ENCODE assay signal across 8 cellular contexts in the genomic region with DNA sequence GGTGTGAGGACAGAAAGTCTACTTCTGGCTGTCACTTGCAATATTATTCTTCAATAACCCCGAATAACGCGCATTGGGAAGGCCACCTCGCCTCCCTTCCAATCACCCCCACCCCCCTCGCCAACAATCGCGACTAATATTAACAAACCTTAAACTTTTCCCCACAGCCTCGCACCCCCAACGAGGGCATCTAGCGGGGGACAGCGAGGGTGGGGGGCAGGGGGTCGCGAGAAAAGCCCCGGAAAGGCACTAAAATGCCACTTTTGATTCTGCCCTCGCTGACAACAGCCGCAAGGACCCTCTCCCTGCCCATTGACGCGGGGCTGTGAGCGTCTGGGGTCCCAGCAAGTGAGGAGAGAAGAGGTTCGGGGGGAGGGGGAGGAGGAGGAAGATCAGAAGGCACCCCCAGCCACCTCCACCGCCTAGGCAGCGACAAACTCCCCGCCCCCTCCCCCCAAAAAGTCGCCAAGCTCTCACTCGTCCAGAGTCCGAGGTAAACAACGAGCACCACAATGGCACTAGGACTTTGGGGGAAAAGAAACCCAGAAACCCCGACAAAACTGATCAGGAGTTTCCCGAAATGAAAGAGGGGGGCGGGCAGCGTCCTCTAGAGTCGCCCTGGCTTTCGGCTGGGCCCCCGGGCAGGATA. TPM values are rescaled to one million over a fixed set of nuclear protein-coding genes. Genes with fewer than 3 reads are reported as not detected.
DNase-seq lines count a peak whose midpoint lies in the region; ATAC-seq and TF ChIP-seq lines count a peak whose summit lies in the region.

No MANE protein-coding gene starts in this region.

- DNase-seq in OCI-LY7 (ENCODE audit: low spot score) (no peak), NCI-H1694 (lab: John Stamatoyannopoulos, UW) (no peak), G401 (ENCODE audit: low spot score) (no peak)

- H3K4me1 ChIP-seq in OCI-LY7 (ENCODE audit: insufficient read depth, low read length, poor library complexity, severe bottlenecking), result peaks cover 12% of the 10 kb centered on the region
- H3K4me1 ChIP-seq in ectodermal cell (ENCODE audit: control insufficient read depth, insufficient read depth, low read length), result no peaks in the 10 kb centered on the region
- peaks cover 3 to 20% of the 10 kb centered on the region in 2 donors for H3K4me1 ChIP-seq in mucosa of rectum (ENCODE audit: control insufficient read depth in 2 of 2, insufficient read depth in 2 of 2, low read length in 2 of 2)

- H3K36me3 ChIP-seq in OCI-LY7 (ENCODE audit: insufficient read depth, low read length) (no peaks in the 10 kb centered on the region), ectodermal cell (ENCODE audit: control insufficient read depth, insufficient read depth, low read length) (no peaks in the 10 kb centered on the region), mucosa of rectum (ENCODE audit: control insufficient read depth in 2 of 2, insufficient read depth in 2 of 2, low read length in 2 of 2) (no peaks in the 10 kb centered on the region)

- peak overlapping the region; percentile 61 for H2AFZ ChIP-seq in OCI-LY7 (ENCODE audit: low read length)

- TF ChIP-seq CTCF in OCI-LY7 (conservative IDR thresholded peaks at IDR 0.05; ENCODE audit: low read length), result no peak

- ATAC-seq in GM19438 (IDR thresholded peaks at IDR 0.05; ENCODE audit: low read depth, unreplicated experiment) (peak; percentile 3), HG02610 (IDR thresholded peaks at IDR 0.05; ENCODE audit: unreplicated experiment) (no peak), HG03521 (IDR thresholded peaks at IDR 0.05; ENCODE audit: unreplicated experiment) (no peak)

- no TSS peak for BruUV-seq in OCI-LY7 (replicated peaks; lab: Mats Ljungman, UMichigan)

- H3K9me3 ChIP-seq in OCI-LY7 (ENCODE audit: low read length) (no peaks in the 10 kb centered on the region), ectodermal cell (ENCODE audit: control insufficient read depth, low read length) (no peaks in the 10 kb centered on the region), mucosa of rectum (ENCODE audit: control insufficient read depth in 2 of 2, low read length in 2 of 2) (no peaks in the 10 kb centered on the region)

- H3K9me2 ChIP-seq in OCI-LY7 (ENCODE audit: insufficient read depth, low read length), result no peaks in the 10 kb centered on the region

- H3K79me2 ChIP-seq in OCI-LY7 (ENCODE audit: insufficient read depth, low read depth, low read length), result no peaks in the 10 kb centered on the region

- CTCF ChIA-PET in OCI-LY7 (lab: Charles Lee; ENCODE audit: unreplicated experiment), result no interaction called here

- H4K20me1 ChIP-seq in OCI-LY7 (ENCODE audit: insufficient read depth, low read length), result no peaks in the 10 kb centered on the region

- POLR2A ChIA-PET in OCI-LY7 (lab: Charles Lee), result no interaction called here

- in situ Hi-C loops in G401 (cut with HindIII; ENCODE audit: low sequenced_read_pairs), result no loop called here

- WGBS in ectodermal cell, 2 experiments, result 0% methylated on average over 31 to 34 of the region's 34 CpGs

- H3K4me2 ChIP-seq in OCI-LY7 (ENCODE audit: low read length), result peak overlapping the region; percentile 99

- H3K27me3 ChIP-seq in ectodermal cell (ENCODE audit: control insufficient read depth, insufficient read depth, low read length, poor library complexity, severe bottlenecking) (peaks cover 9% of the 10 kb centered on the region), mucosa of rectum (ENCODE audit: control insufficient read depth in 2 of 2, insufficient read depth in 2 of 2, low read length in 2 of 2) (no peaks in the 10 kb centered on the region)

- H3K4me3 ChIP-seq in OCI-LY7 (ENCODE audit: low read depth, low read length, poor library complexity, severe bottlenecking) (peak overlapping the region; percentile 81), ectodermal cell (ENCODE audit: insufficient read depth, low read depth, low read length) (peak overlapping the region; percentile 88), mucosa of rectum (ENCODE audit: low read length in 2 of 2) (peak overlapping the region; percentile 80 to 96)

- H3K27ac ChIP-seq in OCI-LY7 (ENCODE audit: low read depth, low read length, poor library complexity, severe bottlenecking) (no peak overlapping the region), ectodermal cell (ENCODE audit: insufficient read depth, low read depth, low read length, poor library complexity, severe bottlenecking) (peak overlapping the region; percentile 69), mucosa of rectum (ENCODE audit: low read depth in 2 of 2, low read length in 2 of 2) (peak overlapping the region; percentile 84)

- intact Hi-C loops in OCI-LY7 (cut with micrococcal nuclease; ENCODE audit: unreplicated experiment), result loop anchor here (5.0 kb wide), 1 partner anchor 78 kb away; no protein-coding TSS in a partner anchor

- peak overlapping the region; percentile 81 to 88 for H3K9ac ChIP-seq in mucosa of rectum (ENCODE audit: low read depth in 1 of 2, low read length in 2 of 2)

RNA-seq across cellular contexts. Expression of gene SATB1, which starts 0.8 kb away (rescaled TPM):
- total RNA-seq in OCI-LY7 (2014; rRNA removed; shearing (Covaris generic)), result 5.6 and 8.7 TPM in 2 replicates
- 2.5 and 2.7 TPM in 2 replicates for total RNA-seq in OCI-LY7 (2022)
- polyA plus RNA-seq in ectodermal cell (2013, experiment 1 of 4), result 37.2 TPM
- 37.0 TPM for polyA plus RNA-seq in ectodermal cell (2013, experiment 2 of 4)
- 37.6 TPM for polyA plus RNA-seq in ectodermal cell (2013, experiment 3 of 4)
- polyA plus RNA-seq in ectodermal cell (2013, experiment 4 of 4), result 43.0 TPM
- total RNA-seq in G401 (2014; rRNA removed; shearing (Covaris generic)), result 0.18 TPM in 1 of 2 replicates, not detected in the other
